ENCODE assay signal across 1 cellular context in the genomic region with DNA sequence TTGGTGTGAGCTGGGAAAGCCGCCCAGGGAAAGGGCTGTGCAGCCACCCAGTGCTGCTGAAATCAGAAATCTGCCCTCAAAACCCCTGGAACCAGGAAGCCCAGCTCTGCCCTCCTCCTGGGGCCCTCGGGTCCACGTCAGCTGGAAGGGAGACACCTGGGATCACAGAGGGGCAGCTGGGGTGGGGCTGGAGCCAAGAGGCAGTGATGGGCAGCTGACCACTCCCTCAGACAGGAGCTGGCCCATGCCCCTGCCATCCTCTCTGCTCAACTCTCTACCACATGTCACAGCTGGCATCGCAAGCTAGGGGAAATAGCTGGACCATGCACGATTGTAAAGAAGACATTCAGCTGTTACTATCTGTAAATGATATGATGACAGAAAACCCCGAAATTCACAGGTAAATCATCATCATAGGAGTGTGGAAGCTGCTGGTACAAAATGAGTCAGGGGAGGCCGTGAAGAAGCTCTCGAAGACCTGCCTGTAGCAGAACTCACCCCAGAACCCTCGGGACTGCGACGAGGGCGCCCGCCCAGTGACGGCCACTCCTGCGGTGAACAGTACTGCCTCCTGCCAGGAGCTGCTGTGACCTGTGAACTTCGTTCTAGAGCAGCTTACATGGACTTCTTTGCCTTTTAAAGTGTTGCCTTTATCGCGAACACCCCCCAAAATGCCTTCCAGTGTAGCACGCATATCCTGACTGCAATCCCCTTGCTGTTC.
TF ChIP-seq lines count a peak whose summit lies in the region.

No MANE protein-coding gene starts in this region.

TF ChIP-seq in IMR-90, 13 proteins besides CTCF, POLR2A, EP300 and RAD21:
- TF ChIP-seq FOS (IDR thresholded peaks at IDR 0.05; ENCODE audit: low read depth, low read length) (no peak), SMC3 (IDR thresholded peaks at IDR 0.05; ENCODE audit: low read depth, low read length) (no peak), CHD1 (IDR thresholded peaks at IDR 0.05; ENCODE audit: low read depth, low read length) (no peak), MAZ (IDR thresholded peaks at IDR 0.05; ENCODE audit: borderline replicate concordance, low read depth, low read length) (no peak), RCOR1 (IDR thresholded peaks at IDR 0.05; ENCODE audit: insufficient replicate concordance, low read length) (no peak), CEBPB (IDR thresholded peaks at IDR 0.05; ENCODE audit: low read depth, low read length) (no peak), MXI1 (IDR thresholded peaks at IDR 0.05; ENCODE audit: borderline replicate concordance, low read depth, low read length) (no peak), NFE2L2 (IDR thresholded peaks at IDR 0.05; ENCODE audit: low read depth, low read length) (no peak), RFX5 (IDR thresholded peaks at IDR 0.05; ENCODE audit: low read depth, low read length) (no peak), BHLHE40 (IDR thresholded peaks at IDR 0.05; ENCODE audit: low read depth, low read length) (no peak), MAFK (IDR thresholded peaks at IDR 0.05; ENCODE audit: low read depth, low read length) (no peak)
- TF ChIP-seq, protein P1, sequence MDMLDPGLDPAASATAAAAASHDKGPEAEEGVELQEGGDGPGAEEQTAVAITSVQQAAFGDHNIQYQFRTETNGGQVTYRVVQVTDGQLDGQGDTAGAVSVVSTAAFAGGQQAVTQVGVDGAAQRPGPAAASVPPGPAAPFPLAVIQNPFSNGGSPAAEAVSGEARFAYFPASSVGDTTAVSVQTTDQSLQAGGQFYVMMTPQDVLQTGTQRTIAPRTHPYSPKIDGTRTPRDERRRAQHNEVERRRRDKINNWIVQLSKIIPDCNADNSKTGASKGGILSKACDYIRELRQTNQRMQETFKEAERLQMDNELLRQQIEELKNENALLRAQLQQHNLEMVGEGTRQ (IDR thresholded peaks at IDR 0.05; ENCODE audit: low read depth, low read length), result no peak
- TF ChIP-seq, protein P2, sequence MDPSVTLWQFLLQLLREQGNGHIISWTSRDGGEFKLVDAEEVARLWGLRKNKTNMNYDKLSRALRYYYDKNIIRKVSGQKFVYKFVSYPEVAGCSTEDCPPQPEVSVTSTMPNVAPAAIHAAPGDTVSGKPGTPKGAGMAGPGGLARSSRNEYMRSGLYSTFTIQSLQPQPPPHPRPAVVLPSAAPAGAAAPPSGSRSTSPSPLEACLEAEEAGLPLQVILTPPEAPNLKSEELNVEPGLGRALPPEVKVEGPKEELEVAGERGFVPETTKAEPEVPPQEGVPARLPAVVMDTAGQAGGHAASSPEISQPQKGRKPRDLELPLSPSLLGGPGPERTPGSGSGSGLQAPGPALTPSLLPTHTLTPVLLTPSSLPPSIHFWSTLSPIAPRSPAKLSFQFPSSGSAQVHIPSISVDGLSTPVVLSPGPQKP (IDR thresholded peaks at IDR 0.05; ENCODE audit: borderline replicate concordance, low read depth, low read length), result no peak
